In genomic region chr7:113548137-113548536, GRCh38 we compare ENCODE assay signal across 18 cellular contexts.
DNase-seq lines count a peak whose midpoint lies in the region; ATAC-seq lines count a peak whose summit lies in the region.
"Had no signal": no experiment of that assay in that cellular context is flagged by ENCODE, and none has a peak within 500 bp of the region (broad histone marks: within the 10 kb centered on the region; RNA-seq: fewer than 3 reads in every experiment).

No MANE protein-coding gene starts in this region.

- DNase-seq in NCI-H1436 treated with DMSO at 0.1 percent for 48 hours (lab: John Stamatoyannopoulos, UW) (no peak), Kasumi-1 (lab: John Stamatoyannopoulos, UW) (no peak), sciatic nerve (ENCODE audit: low spot score) (no peak), T-helper 2 cell (no peak)
- DNase-seq: activated CD8-positive, alpha-beta memory T cell treated with anti-CD3 and anti-CD28 coated beads, Interleukin-2, amount 10 ng/mL, durations not matched to agents 7 days and 5 days; activated naive CD8-positive, alpha-beta T cell treated with anti-CD3 and anti-CD28 coated beads, Interleukin-2, amount 50 U/mL, for 24 hours; BE2C; dermis blood vessel endothelial cell; GOT3; IMR-90; kidney glomerular epithelial cell; NCI-H1694; Peyer's patch; SK-N-SH had no signal

- intact Hi-C loops in sciatic nerve (cut with DNase I) = no loop called here

- ATAC-seq in GM19328 (IDR thresholded peaks at IDR 0.05; ENCODE audit: unreplicated experiment) = peak; percentile 62
- peak; percentile 26 for ATAC-seq in HG02642 (IDR thresholded peaks at IDR 0.05; ENCODE audit: poor library complexity, unreplicated experiment)
- peak; percentile 51 for ATAC-seq in HG03442 (IDR thresholded peaks at IDR 0.05; ENCODE audit: unreplicated experiment)
- no peak for ATAC-seq in sciatic nerve
- ATAC-seq: activated CD8-positive, alpha-beta memory T cell treated with anti-CD3 and anti-CD28 coated beads, Interleukin-2, amount 10 ng/mL, durations not matched to agents 7 days and 5 days; activated naive CD8-positive, alpha-beta T cell treated with anti-CD3 and anti-CD28 coated beads, Interleukin-2, amount 50 U/mL, for 24 hours; stimulated activated effector memory CD8-positive, alpha-beta T cell treated with anti-CD3 and anti-CD28 coated beads, Interleukin-12 subunit alpha, Interleukin-12 subunit beta, amount 100 ng/mL, for 72 hours had no signal
